8 cellular contexts compared by ENCODE assay signal in the genomic region with DNA sequence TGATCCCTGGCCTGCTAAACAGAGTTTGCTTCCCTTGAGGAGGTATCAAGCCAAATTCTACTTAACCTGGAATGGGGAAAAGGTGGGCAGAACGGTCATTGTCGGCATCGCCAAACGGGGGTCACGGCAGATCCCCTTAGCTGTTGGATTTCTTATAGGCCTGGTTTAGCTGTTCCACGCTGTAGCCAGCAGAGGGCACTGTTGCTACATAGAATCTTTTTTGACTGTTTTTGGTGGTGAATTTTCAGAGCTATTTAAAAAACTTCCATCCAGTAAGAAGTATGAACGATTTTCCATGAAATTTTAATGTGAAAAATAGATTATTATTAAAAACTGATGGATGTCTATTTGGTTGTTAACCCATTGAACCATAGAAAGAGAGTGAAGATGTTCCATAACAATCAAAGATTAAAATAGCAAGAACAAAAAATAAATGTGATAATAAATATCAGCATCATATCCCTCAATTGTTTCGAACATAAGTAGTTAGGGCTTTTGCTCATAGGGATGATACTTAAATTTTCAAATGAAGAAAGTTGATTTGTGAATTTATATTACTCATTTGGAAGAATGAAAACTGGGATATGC. TPM values are rescaled to one million over a fixed set of nuclear protein-coding genes. Genes with fewer than 3 reads are reported as not detected.
DNase-seq lines count a peak whose midpoint lies in the region; ATAC-seq, FAIRE-seq and TF ChIP-seq lines count a peak whose summit lies in the region.

No MANE protein-coding gene starts in this region.

- FAIRE-seq in RCC 7860 (lab: Jason Lieb, UNC) (peak; percentile 17), K562 (lab: Jason Lieb, UNC) (peak; percentile 61)

- DNase-seq in EL (peak; percentile 56), RCC 7860 (ENCODE audit: low spot score) (no peak), K562 (ENCODE audit: extremely low read depth in 1 of 4, low spot score in 3 of 4) (peak; percentile 21 to 58 (median 24)), iPS-NIHi7 (ENCODE audit: extremely low spot score) (peak; percentile 38), MV-4-11 (lab: John Stamatoyannopoulos, UW) (no peak), occipital lobe (lab: John Stamatoyannopoulos, UW) (no peak)
- peak; percentile 10 for DNase-seq in stimulated activated CD4-positive, alpha-beta T cell treated with anti-CD3 and anti-CD28 coated beads, Interleukin-1b, Interleukin-23, amount 100 ng/mL, for 48 hours

- no peak for TF ChIP-seq POLR2A in K562 (conservative IDR thresholded peaks at IDR 0.05)

- WGBS in K562 (ENCODE audit: insufficient coverage, low coverage, missing lambda C conversion rate): 1% methylated on average over 8 of the region's 8 CpGs

- CTCF ChIA-PET in HEK293 (lab: Yijun Ruan, JAX): interaction anchor here (0.5 to 3.6 kb wide), 13 partner anchors 9 to 545 kb away, joined by 3 to 28 read pairs (median 3); no protein-coding TSS in a partner anchor
- CTCF ChIA-PET in K562 (lab: Yijun Ruan, JAX; ENCODE audit: low intra/inter-chr PET ratio): no interaction called here

- TF ChIP-seq RAD21 in K562 (CRISPR knock-in tag; conservative IDR thresholded peaks at IDR 0.05 in 1 of 2, IDR thresholded peaks at IDR 0.05 in 1 of 2): peak; percentile 39 to 62

- no peak overlapping the region for H3K27ac ChIP-seq in HEK293 (ENCODE audit: extremely low read depth, low read depth, low read length)
- no peak overlapping the region for H3K27ac ChIP-seq in K562 (ENCODE audit: extremely low read depth, low read depth, low read length)

- H3K9me3 ChIP-seq in HEK293 (ENCODE audit: control insufficient read depth, insufficient read depth, low read depth, low read length) (no peaks in the 10 kb centered on the region), K562 (replicated peaks; ENCODE audit: control insufficient read depth, insufficient read depth, low read depth, low read length) (no peaks in the 10 kb centered on the region)

- BruUV-seq in K562 (replicated peaks; lab: Mats Ljungman, UMichigan): no TSS peak

- POLR2A ChIA-PET in HEK293 (lab: Yijun Ruan, JAX): no interaction called here
- POLR2A ChIA-PET in K562 (lab: Yijun Ruan, JAX): no interaction called here

- H3K27me3 ChIP-seq in K562 (ENCODE audit: control insufficient read depth in 2 of 2, insufficient read depth in 2 of 2, low read length in 2 of 2): no peaks in the 10 kb centered on the region

- in situ Hi-C loops in K562 (cut with MboI): no loop called here

- TF ChIP-seq CTCF in HEK293 (tag by site-specific recombination; IDR thresholded peaks at IDR 0.05) (peak; percentile 69), K562 (IDR thresholded peaks at IDR 0.05 in 2 of 3, conservative IDR thresholded peaks at IDR 0.05 in 1 of 3; ENCODE audit: insufficient read depth in 2 of 3, low read depth in 1 of 3, low read length in 3 of 3) (peak; percentile 28 to 71 (median 62); a peak in 5 of 6 replicates)

- H3K9ac ChIP-seq in K562 (ENCODE audit: insufficient read depth in 1 of 2, low read depth in 2 of 2, low read length in 2 of 2): no peak overlapping the region

- no peak overlapping the region for H2AFZ ChIP-seq in K562 (ENCODE audit: low read depth, low read length)

- H3K9me1 ChIP-seq in K562 (ENCODE audit: control insufficient read depth, insufficient read depth, low read length): no peaks in the 10 kb centered on the region

- H3K4me2 ChIP-seq in K562 (ENCODE audit: insufficient read depth, low read length): no peak overlapping the region

- no peaks in the 10 kb centered on the region for H3K36me3 ChIP-seq in HEK293 (ENCODE audit: control insufficient read depth in 2 of 2, insufficient read depth in 1 of 2, low read length in 2 of 2)
- H3K36me3 ChIP-seq in K562 (ENCODE audit: control insufficient read depth, insufficient read depth, low read length): no peaks in the 10 kb centered on the region

- intact Hi-C loops in K562 (cut with micrococcal nuclease): no loop called here

- H3K4me1 ChIP-seq in HEK293 (ENCODE audit: control insufficient read depth, insufficient read depth, low read length) (no peaks in the 10 kb centered on the region), K562 (replicated peaks in 1 of 2; ENCODE audit: control insufficient read depth in 2 of 2, insufficient read depth in 2 of 2, low read length in 2 of 2) (no peaks in the 10 kb centered on the region)

- no peak overlapping the region for H3K4me3 ChIP-seq in HEK293 (ENCODE audit: low read depth, low read length)
- no peak overlapping the region for H3K4me3 ChIP-seq in K562

- ATAC-seq in K562: 0 out of 3 replicates have a peak, but pooled peaks have one; percentile 47

- no peaks in the 10 kb centered on the region for H4K20me1 ChIP-seq in K562 (replicated peaks; ENCODE audit: control insufficient read depth, insufficient read depth, low read length)

- no peaks in the 10 kb centered on the region for H3K79me2 ChIP-seq in K562 (ENCODE audit: control insufficient read depth, insufficient read depth, low read length)

- no peak for TF ChIP-seq EP300 in K562 (IDR thresholded peaks at IDR 0.05; ENCODE audit: low read length)

TF ChIP-seq in HEK293, 187 proteins besides CTCF, POLR2A, EP300 and RAD21:
- TF ChIP-seq ZNF654 (tag by site-specific recombination; IDR thresholded peaks at IDR 0.05; ENCODE audit: low read depth): peak; percentile 90
- TF ChIP-seq ZNF394 (tag by site-specific recombination; IDR thresholded peaks at IDR 0.05; ENCODE audit: borderline replicate concordance): no peak
- no peak for TF ChIP-seq KLF7 (tag by site-specific recombination; IDR thresholded peaks at IDR 0.05; ENCODE audit: borderline replicate concordance)
- no peak for TF ChIP-seq REPIN1 (tag by site-specific recombination; IDR thresholded peaks at IDR 0.05; ENCODE audit: low read depth)
- no peak for TF ChIP-seq KLF1 (tag by site-specific recombination; IDR thresholded peaks at IDR 0.05)
- TF ChIP-seq ZNF423 (tag by site-specific recombination; IDR thresholded peaks at IDR 0.05): no peak
- TF ChIP-seq ZNF157 (tag by site-specific recombination; IDR thresholded peaks at IDR 0.05): no peak
- TF ChIP-seq GLI4 (tag by site-specific recombination; IDR thresholded peaks at IDR 0.05): no peak

TF ChIP-seq in K562, 482 proteins besides CTCF, POLR2A, EP300 and RAD21:
- no peak for TF ChIP-seq GMEB1 (CRISPR knock-in tag; IDR thresholded peaks at IDR 0.05)
- TF ChIP-seq SMC3 (conservative IDR thresholded peaks at IDR 0.05; ENCODE audit: insufficient read depth, low read depth, low read length): peak; percentile 20; the same call in 1 of the 2 replicates
TF ChIP-seq in K562: peak in this region for 1.

RNA-seq across cellular contexts. Expression of gene LINC00632, which starts 56.6 kb away (rescaled TPM):
- total RNA-seq in K562 (2011; cell fraction: chromatin; rRNA removed; ENCODE audit: low replicate concordance): not detected in 2 replicates
- total RNA-seq in K562 (2011; cell fraction: nucleolus; rRNA removed): not detected in 2 replicates
- not detected in 2 replicates for total RNA-seq in K562 (2011; cell fraction: nucleoplasm; rRNA removed)
- total RNA-seq in K562 (2014; rRNA removed) (not detected in 2 replicates), K562 (2014; rRNA removed; fragmentation: Illumina TruSeq; extraction: Trizol) (not detected in 2 replicates), K562 (2015; rRNA removed; fragmentation: Illumina TruSeq; extraction: Trizol) (not detected in 2 replicates), K562 (2021) (0.20 and 0.47 TPM in 2 replicates), occipital lobe (44.6 TPM)
- polyA plus RNA-seq in K562 (2011; rRNA removed) (0.06 TPM in 1 of 2 replicates, not detected in the other), K562 (2014; fragmentation: Illumina TruSeq; extraction: Trizol) (not detected in 2 replicates), K562 (2014; fragmentation: Nextera tagmentation; extraction: Ambion mirVana) (not detected), K562 (2014; rRNA removed) (not detected in 2 replicates)
- 0.07 and 0.10 TPM in 2 replicates for polyA plus RNA-seq in K562 (2011; cell fraction: cytosol; rRNA removed)
- polyA plus RNA-seq in K562 (2011; cell fraction: nucleus; rRNA removed): under 0.01 TPM in 1 of 2 replicates, not detected in the other
- 0.72 TPM in 1 of 2 replicates, not detected in the other for polyA plus RNA-seq in K562 (2012)
- polyA minus RNA-seq in K562 (2011; rRNA and poly(A)+ RNA removed): not detected in 2 replicates
- not detected in 2 replicates for polyA minus RNA-seq in K562 (2011; cell fraction: cytosol; rRNA and poly(A)+ RNA removed)
- not detected in 2 replicates for polyA minus RNA-seq in K562 (2011; cell fraction: nucleus; rRNA and poly(A)+ RNA removed)

Comparison
In these comparisons a context has a peak if more than half of its experiments do, and no peak if none do; other contexts are left out.
1. DNase-seq: peak in EL (single experiment), K562 (4 of 4), iPS-NIHi7 (single experiment) and stimulated activated CD4-positive, alpha-beta T cell treated with anti-CD3 and anti-CD28 coated beads, Interleukin-1b, Interleukin-23, amount 100 ng/mL, for 48 hours (single experiment); none in RCC 7860 (single experiment), MV-4-11 (single experiment) and occipital lobe (single experiment).
2. RNA of gene LINC00632, which starts 56.6 kb away (total RNA-seq): 44.6 TPM in occipital lobe (single experiment); 0.20 to 0.47 TPM in K562; every median in the first group is over 10 times any median in the second.